ENCODE assay signal across 14 cellular contexts in the genomic region with DNA sequence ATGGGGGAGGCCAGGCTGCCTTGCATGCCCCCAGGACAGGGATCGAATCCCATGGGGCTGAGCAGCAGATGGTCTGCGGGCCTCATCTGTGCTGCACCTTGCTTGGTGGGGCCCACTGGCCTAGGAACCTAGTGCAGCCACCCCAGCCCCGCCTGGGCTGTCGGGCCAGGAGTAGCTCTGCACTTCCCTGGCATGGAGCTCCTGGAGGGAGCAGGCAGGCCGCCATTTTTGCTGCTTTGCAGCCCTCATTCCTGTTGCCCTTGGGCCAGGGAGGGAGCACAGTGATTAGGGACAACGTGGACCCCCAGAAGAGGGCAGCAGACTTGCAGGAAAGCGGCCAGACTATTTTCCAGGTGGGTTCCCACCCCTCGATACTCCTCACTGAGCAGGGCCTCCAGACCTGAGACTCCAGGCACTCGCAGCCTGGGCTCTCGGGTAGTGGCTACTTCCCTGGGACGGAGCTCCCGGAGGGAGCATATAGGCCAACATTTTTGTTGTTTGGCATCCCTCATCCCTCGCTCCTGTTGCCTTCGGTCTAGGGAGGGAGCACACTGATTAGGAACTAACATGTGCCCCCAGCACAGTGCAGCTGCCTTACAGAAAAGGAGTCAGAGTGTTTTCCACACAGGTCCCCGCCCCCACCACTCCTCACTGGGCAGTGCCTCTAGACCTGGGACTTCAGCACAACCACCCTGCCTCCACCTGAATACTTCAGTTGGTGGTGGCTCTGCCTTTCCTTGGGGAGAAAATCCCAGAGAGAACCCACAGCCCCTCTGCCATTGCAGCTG.
DNase-seq lines count a peak whose midpoint lies in the region; ATAC-seq and TF ChIP-seq lines count a peak whose summit lies in the region.
"Had no signal": no experiment of that assay in that cellular context is flagged by ENCODE, and none has a peak within 500 bp of the region (broad histone marks: within the 10 kb centered on the region; RNA-seq: fewer than 3 reads in every experiment).

No MANE protein-coding gene starts in this region.

- H3K79me1 ChIP-seq in mesendoderm (ENCODE audit: low read length) = no peaks in the 10 kb centered on the region

- H3K4me2 ChIP-seq in mesendoderm (ENCODE audit: low read length) = no peak overlapping the region

- no peaks in the 10 kb centered on the region for H3K27me3 ChIP-seq in mesendoderm (ENCODE audit: insufficient read depth, low read length, poor library complexity)
- H3K27me3 ChIP-seq: esophagus muscularis mucosa had no signal

- peaks cover 1% of the 10 kb centered on the region for H3K4me1 ChIP-seq in mesendoderm (ENCODE audit: control insufficient read depth, low read depth, low read length)
- H3K4me1 ChIP-seq: esophagus muscularis mucosa had no signal

- TF ChIP-seq EP300 in Ishikawa (IDR thresholded peaks at IDR 0.05; ENCODE audit: borderline replicate concordance) = no peak

- H3K9ac ChIP-seq in mesendoderm (ENCODE audit: low read length) = no peak overlapping the region

- H2BK120ac ChIP-seq in mesendoderm (ENCODE audit: low read depth, low read length) = peak overlapping the region; percentile 6

- TF ChIP-seq CTCF in GM10266 (IDR thresholded peaks at IDR 0.05; ENCODE audit: control insufficient read depth, insufficient read depth, low read depth, missing control alignments) = peak; percentile 6

- H3K56ac ChIP-seq in mesendoderm (ENCODE audit: low read length) = peak overlapping the region; percentile 74

- no peak overlapping the region for H3K23ac ChIP-seq in mesendoderm (ENCODE audit: low read length)

- H3K4ac ChIP-seq in mesendoderm (ENCODE audit: low read depth, low read length) = peak overlapping the region; percentile 88

- H2BK5ac ChIP-seq in mesendoderm (ENCODE audit: low read length) = peak overlapping the region; percentile 67

- no CpG with 5 or more reads among the region's 15 CpGs for WGBS in mesendoderm (ENCODE audit: extremely low coverage, insufficient coverage, low lambda C conversion rate)

- H2AK5ac ChIP-seq in mesendoderm (ENCODE audit: low read length) = peak overlapping the region; percentile 75

- no peak for DNase-seq in GM10266 (ENCODE audit: extremely low spot score)
- peak; percentile 3 for DNase-seq in dermis blood vessel endothelial cell
- peak; percentile 90 for DNase-seq in mesendoderm
- DNase-seq: CD4-positive, alpha-beta T cell; GF-D8; hippocampal formation; NCI-H226; SW 1271 had no signal

- no peak overlapping the region for H4K8ac ChIP-seq in mesendoderm (ENCODE audit: low read depth, low read length)

- ATAC-seq in GM18519 (IDR thresholded peaks at IDR 0.05; ENCODE audit: low FRiP score, unreplicated experiment) (no peak), GM18867 (IDR thresholded peaks at IDR 0.05; ENCODE audit: unreplicated experiment) (no peak), HG02610 (IDR thresholded peaks at IDR 0.05; ENCODE audit: unreplicated experiment) (no peak)
- ATAC-seq: activated T-helper 17 cell treated with anti-CD3 and anti-CD28 coated beads, Interleukin-2, amount 50 U/mL, for 72 hours had no signal

- H3K4me3 ChIP-seq in mesendoderm (ENCODE audit: low read length) = no peak overlapping the region
- H3K4me3 ChIP-seq: esophagus muscularis mucosa had no signal

- peak overlapping the region; percentile 53 for H3K18ac ChIP-seq in mesendoderm (ENCODE audit: low read length)

- H3K36me3 ChIP-seq in mesendoderm (ENCODE audit: control insufficient read depth, insufficient read depth, low read length) = no peaks in the 10 kb centered on the region
- H3K36me3 ChIP-seq: esophagus muscularis mucosa had no signal

- TF ChIP-seq RAD21 in Ishikawa (IDR thresholded peaks at IDR 0.05; ENCODE audit: low read depth) = peak; percentile 15; the same call in 1 of the 2 replicates

- H3K79me2 ChIP-seq in mesendoderm (ENCODE audit: control insufficient read depth, insufficient read depth, low read length) = no peaks in the 10 kb centered on the region

- H4K5ac ChIP-seq in mesendoderm (ENCODE audit: low read length) = peak overlapping the region; percentile 1

- no peak overlapping the region for H2BK15ac ChIP-seq in mesendoderm (replicated peaks; ENCODE audit: low read depth)

- no peak overlapping the region for H3K27ac ChIP-seq in mesendoderm (ENCODE audit: low read depth, low read length)
- H3K27ac ChIP-seq: esophagus muscularis mucosa had no signal

TF ChIP-seq in Ishikawa, 13 proteins besides CTCF, POLR2A, EP300 and RAD21:
- TF ChIP-seq NFIC (IDR thresholded peaks at IDR 0.05) = no peak
- no peak for TF ChIP-seq YY1 (IDR thresholded peaks at IDR 0.05; ENCODE audit: low read depth)
- TF ChIP-seq, protein P1, sequence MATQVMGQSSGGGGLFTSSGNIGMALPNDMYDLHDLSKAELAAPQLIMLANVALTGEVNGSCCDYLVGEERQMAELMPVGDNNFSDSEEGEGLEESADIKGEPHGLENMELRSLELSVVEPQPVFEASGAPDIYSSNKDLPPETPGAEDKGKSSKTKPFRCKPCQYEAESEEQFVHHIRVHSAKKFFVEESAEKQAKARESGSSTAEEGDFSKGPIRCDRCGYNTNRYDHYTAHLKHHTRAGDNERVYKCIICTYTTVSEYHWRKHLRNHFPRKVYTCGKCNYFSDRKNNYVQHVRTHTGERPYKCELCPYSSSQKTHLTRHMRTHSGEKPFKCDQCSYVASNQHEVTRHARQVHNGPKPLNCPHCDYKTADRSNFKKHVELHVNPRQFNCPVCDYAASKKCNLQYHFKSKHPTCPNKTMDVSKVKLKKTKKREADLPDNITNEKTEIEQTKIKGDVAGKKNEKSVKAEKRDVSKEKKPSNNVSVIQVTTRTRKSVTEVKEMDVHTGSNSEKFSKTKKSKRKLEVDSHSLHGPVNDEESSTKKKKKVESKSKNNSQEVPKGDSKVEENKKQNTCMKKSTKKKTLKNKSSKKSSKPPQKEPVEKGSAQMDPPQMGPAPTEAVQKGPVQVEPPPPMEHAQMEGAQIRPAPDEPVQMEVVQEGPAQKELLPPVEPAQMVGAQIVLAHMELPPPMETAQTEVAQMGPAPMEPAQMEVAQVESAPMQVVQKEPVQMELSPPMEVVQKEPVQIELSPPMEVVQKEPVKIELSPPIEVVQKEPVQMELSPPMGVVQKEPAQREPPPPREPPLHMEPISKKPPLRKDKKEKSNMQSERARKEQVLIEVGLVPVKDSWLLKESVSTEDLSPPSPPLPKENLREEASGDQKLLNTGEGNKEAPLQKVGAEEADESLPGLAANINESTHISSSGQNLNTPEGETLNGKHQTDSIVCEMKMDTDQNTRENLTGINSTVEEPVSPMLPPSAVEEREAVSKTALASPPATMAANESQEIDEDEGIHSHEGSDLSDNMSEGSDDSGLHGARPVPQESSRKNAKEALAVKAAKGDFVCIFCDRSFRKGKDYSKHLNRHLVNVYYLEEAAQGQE (IDR thresholded peaks at IDR 0.05; ENCODE audit: low read depth) = no peak
- TF ChIP-seq CEBPB (IDR thresholded peaks at IDR 0.05) = no peak
- TF ChIP-seq CREB1 (IDR thresholded peaks at IDR 0.05; ENCODE audit: low read depth) = no peak
- TF ChIP-seq, protein P2, sequence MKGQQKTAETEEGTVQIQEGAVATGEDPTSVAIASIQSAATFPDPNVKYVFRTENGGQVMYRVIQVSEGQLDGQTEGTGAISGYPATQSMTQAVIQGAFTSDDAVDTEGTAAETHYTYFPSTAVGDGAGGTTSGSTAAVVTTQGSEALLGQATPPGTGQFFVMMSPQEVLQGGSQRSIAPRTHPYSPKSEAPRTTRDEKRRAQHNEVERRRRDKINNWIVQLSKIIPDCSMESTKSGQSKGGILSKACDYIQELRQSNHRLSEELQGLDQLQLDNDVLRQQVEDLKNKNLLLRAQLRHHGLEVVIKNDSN (IDR thresholded peaks at IDR 0.05) = no peak
- no peak for TF ChIP-seq TAF1 (IDR thresholded peaks at IDR 0.05; ENCODE audit: low read depth)
- TF ChIP-seq, protein P3, sequence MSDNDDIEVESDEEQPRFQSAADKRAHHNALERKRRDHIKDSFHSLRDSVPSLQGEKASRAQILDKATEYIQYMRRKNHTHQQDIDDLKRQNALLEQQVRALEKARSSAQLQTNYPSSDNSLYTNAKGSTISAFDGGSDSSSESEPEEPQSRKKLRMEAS (IDR thresholded peaks at IDR 0.05) = no peak
